ENCODE assay signal across 20 cellular contexts in genomic region chr6:168618546-168619315, GRCh38.
A peak's percentile ranks its signal among the peaks of the same experiment; 100 is the strongest.
DNase-seq lines count a peak whose midpoint lies in the region; ATAC-seq and TF ChIP-seq lines count a peak whose summit lies in the region.
"Had no signal": no experiment of that assay in that cellular context is flagged by ENCODE, and none has a peak within 500 bp of the region (broad histone marks: within the 10 kb centered on the region; RNA-seq: fewer than 3 reads in every experiment).

No MANE protein-coding gene starts in this region.

- peaks cover 0 to 18% of the 10 kb centered on the region in 2 donors for H3K4me1 Mint-ChIP-seq in natural killer cell treated with Interleukin-12 subunit alpha and Interleukin-12 subunit beta and Interleukin-15 and Interleukin-18, amount 100 ng/mL, for 72 hours (ENCODE audit: low read depth in 2 of 2)

- no peaks in the 10 kb centered on the region for H3F3A ChIP-seq in MM.1S (ENCODE audit: insufficient read depth, low read length)

- no peaks in the 10 kb centered on the region for H3K79me2 ChIP-seq in MM.1S (ENCODE audit: low read length)

- peaks cover 35% of the 10 kb centered on the region for H3K9me3 ChIP-seq in BLaER1
- no peaks in the 10 kb centered on the region for H3K9me3 ChIP-seq in MM.1S (replicated peaks; ENCODE audit: insufficient read depth, low read length)
- peaks cover 0 to 9% of the 10 kb centered on the region in 2 donors for H3K9me3 ChIP-seq in left lung
- H3K9me3 ChIP-seq in stomach, result no peaks in the 10 kb centered on the region
- H3K9me3 ChIP-seq: SK-N-SH had no signal

- ATAC-seq in left lung (peak; percentile 20), HG02973 (IDR thresholded peaks at IDR 0.05; ENCODE audit: unreplicated experiment) (no peak), HG02678 (IDR thresholded peaks at IDR 0.05; ENCODE audit: unreplicated experiment) (no peak)
- ATAC-seq in natural killer cell treated with Interleukin-12 subunit alpha and Interleukin-12 subunit beta and Interleukin-15 and Interleukin-18, amount 100 ng/mL, for 72 hours, result no peak
- ATAC-seq: HepG2, PC-3 had no signal

- peaks cover 0 to 13% of the 10 kb centered on the region in 2 donors for H3K27me3 Mint-ChIP-seq in natural killer cell treated with Interleukin-12 subunit alpha and Interleukin-12 subunit beta and Interleukin-15 and Interleukin-18, amount 100 ng/mL, for 72 hours

- peaks cover 14% of the 10 kb centered on the region for H3K36me3 Mint-ChIP-seq in natural killer cell treated with Interleukin-12 subunit alpha and Interleukin-12 subunit beta and Interleukin-15 and Interleukin-18, amount 100 ng/mL, for 72 hours

- WGBS in stomach, 5 donors, result 71 to 85% (median 80%) methylated on average over 21 of the region's 21 CpGs

- no peaks in the 10 kb centered on the region for H3K36me3 ChIP-seq in BLaER1
- H3K36me3 ChIP-seq in MM.1S (replicated peaks; ENCODE audit: insufficient read depth, low read length), result no peaks in the 10 kb centered on the region
- no peaks in the 10 kb centered on the region for H3K36me3 ChIP-seq in left lung
- no peaks in the 10 kb centered on the region for H3K36me3 ChIP-seq in stomach
- H3K36me3 ChIP-seq: BLaER1 treated with 17β-estradiol and CSF1 and Interleukin-3, amounts not matched to agents 10 nM and 100 nM had no signal

- no peak overlapping the region for H3K27ac ChIP-seq in BLaER1
- peak overlapping the region; percentile 68; the same call in 1 of the 2 replicates for H3K27ac ChIP-seq in MM.1S (ENCODE audit: low read length)
- H3K27ac ChIP-seq in left lung, result no peak overlapping the region
- H3K27ac ChIP-seq in stomach, result peak overlapping the region in 3 of 5 donors; percentile 33 to 56 (median 43)

- no peaks in the 10 kb centered on the region for H3K9me2 ChIP-seq in MM.1S (replicated peaks; ENCODE audit: insufficient read depth, low read length)
- H3K9me2 ChIP-seq: SK-N-SH had no signal

- H3K27ac Mint-ChIP-seq in natural killer cell treated with Interleukin-12 subunit alpha and Interleukin-12 subunit beta and Interleukin-15 and Interleukin-18, amount 100 ng/mL, for 72 hours, result no peak overlapping the region
- H3K27ac Mint-ChIP-seq: CD4-positive, alpha-beta T cell had no signal

- DNase-seq in MM.1S, result peak; percentile 50
- DNase-seq in left lung, result no peak
- no peak for DNase-seq in stomach
- DNase-seq in natural killer cell treated with Interleukin-12 subunit alpha and Interleukin-12 subunit beta and Interleukin-15 and Interleukin-18, amount 100 ng/mL, for 72 hours (ENCODE audit: low spot score), result no peak
- DNase-seq: COR-L47; DND-41; Karpas-422; NCI-H2029; NCI-H446; NCI-H524 treated with DMSO at 0.1 percent for 48 hours; NCI-H774; NK-92 treated with Interleukin-12 subunit alpha and Interleukin-12 subunit beta, amount 100 ng/mL, for 24 hours; PC-3; SK-N-SH had no signal

- H3K9ac ChIP-seq in BLaER1, result no peak overlapping the region
- H3K9ac ChIP-seq in MM.1S (ENCODE audit: low read length), result no peak overlapping the region
- H3K9ac ChIP-seq: BLaER1 treated with 17β-estradiol and CSF1 and Interleukin-3, amounts not matched to agents 10 nM and 100 nM; SK-N-SH had no signal

- H4K20me1 ChIP-seq in BLaER1, result no peaks in the 10 kb centered on the region
- no peaks in the 10 kb centered on the region for H4K20me1 ChIP-seq in MM.1S (ENCODE audit: insufficient read depth, low read length)
- H4K20me1 ChIP-seq: BLaER1 treated with 17β-estradiol and CSF1 and Interleukin-3, amounts not matched to agents 10 nM and 100 nM had no signal

- peak overlapping the region; percentile 67; the same call in 1 of the 2 replicates for H3K4me2 ChIP-seq in BLaER1
- H3K4me2 ChIP-seq in MM.1S (ENCODE audit: low read depth, low read length), result peak overlapping the region; percentile 43
- H3K4me2 ChIP-seq: SK-N-SH had no signal

- intact Hi-C loops in left lung (cut with DNase I), result loop anchor here in 1 of 2 donors (5.0 kb wide), 1 partner anchor 264 kb away; no protein-coding TSS in a partner anchor
- intact Hi-C loops in stomach (cut with DNase I; ENCODE audit: low total_unique reads), result no loop called here

- no peak for TF ChIP-seq EP300 in stomach (IDR thresholded peaks at IDR 0.05)

- no peak for TF ChIP-seq POLR2A in stomach (IDR thresholded peaks at IDR 0.05)

- H3K9me3 Mint-ChIP-seq in natural killer cell treated with Interleukin-12 subunit alpha and Interleukin-12 subunit beta and Interleukin-15 and Interleukin-18, amount 100 ng/mL, for 72 hours, result peaks cover 6% of the 10 kb centered on the region

- TF ChIP-seq CTCF in MM.1S (IDR thresholded peaks at IDR 0.05; ENCODE audit: low read length) (no peak), left lung (IDR thresholded peaks at IDR 0.05) (no peak), stomach (IDR thresholded peaks at IDR 0.05) (no peak)

- H3K4me1 ChIP-seq in BLaER1 (peaks cover 11% of the 10 kb centered on the region), MM.1S (ENCODE audit: low read length) (0 out of 2 replicates have a peak, but pooled peaks cover 4% of the 10 kb centered on the region), left lung (no peaks in the 10 kb centered on the region), stomach (peaks cover 0 to 19% (median 8%) of the 10 kb centered on the region in 4 donors)

- H3K4me3 ChIP-seq in BLaER1 (no peak overlapping the region), MM.1S (ENCODE audit: low read length) (no peak overlapping the region), left lung (no peak overlapping the region), stomach (no peak overlapping the region)
- H3K4me3 ChIP-seq: BLaER1 treated with 17β-estradiol and CSF1 and Interleukin-3, amounts not matched to agents 10 nM and 100 nM had no signal

- no peak overlapping the region for H3K4me3 Mint-ChIP-seq in natural killer cell treated with Interleukin-12 subunit alpha and Interleukin-12 subunit beta and Interleukin-15 and Interleukin-18, amount 100 ng/mL, for 72 hours
- H3K4me3 Mint-ChIP-seq: CD4-positive, alpha-beta T cell had no signal

- H3K27me3 ChIP-seq in BLaER1 (no peaks in the 10 kb centered on the region), MM.1S (replicated peaks; ENCODE audit: insufficient read depth, low read length) (no peaks in the 10 kb centered on the region), left lung (no peaks in the 10 kb centered on the region), stomach (no peaks in the 10 kb centered on the region)
- H3K27me3 ChIP-seq: BLaER1 treated with 17β-estradiol and CSF1 and Interleukin-3, amounts not matched to agents 10 nM and 100 nM had no signal

- H2AFZ ChIP-seq in MM.1S (ENCODE audit: low read length), result no peak overlapping the region

Comparison
In these comparisons a context has a peak if more than half of its experiments do, and no peak if none do; other contexts are left out.
1. H3K27ac ChIP-seq: peak in MM.1S (single experiment) and stomach (3 of 5); none in BLaER1 (single experiment) and left lung (0 of 2).